In genomic region chr14:22378181-22378580, GRCh38 we compare ENCODE assay signal across 36 cellular contexts.
"Had no signal": no experiment of that assay in that cellular context is flagged by ENCODE, and none has a peak within 500 bp of the region (broad histone marks: within the 10 kb centered on the region; RNA-seq: fewer than 3 reads in every experiment).

No MANE protein-coding gene starts in this region.

- H3K36me3 ChIP-seq: ascending aorta, breast epithelium, cardiac muscle cell, colonic mucosa, esophagus muscularis mucosa, gastrocnemius medialis, heart right ventricle, WERI-Rb-1 had no signal

- H3K4me1 Mint-ChIP-seq: activated CD4-positive, alpha-beta memory T cell treated with anti-CD3 and anti-CD28 coated beads, Interleukin-2, amount 10 ng/mL, durations not matched to agents 7 days and 5 days; activated CD4-positive, alpha-beta T cell treated with anti-CD3 and anti-CD28 coated beads, Interleukin-2, amount 10 ng/mL, durations not matched to agents 7 days and 5 days; activated naive CD4-positive, alpha-beta T cell treated with anti-CD3 and anti-CD28 coated beads, Interleukin-2, amount 10 ng/mL, durations not matched to agents 7 days and 5 days; activated naive CD8-positive, alpha-beta T cell treated with anti-CD3 and anti-CD28 coated beads, Interleukin-2, amount 10 ng/mL, durations not matched to agents 7 days and 5 days; T-helper 17 cell had no signal

- H3K4me2 ChIP-seq: hepatocyte had no signal

- H3K27ac Mint-ChIP-seq: activated CD4-positive, alpha-beta memory T cell treated with anti-CD3 and anti-CD28 coated beads, Interleukin-2, amount 10 ng/mL, durations not matched to agents 7 days and 5 days; activated CD4-positive, alpha-beta T cell treated with anti-CD3 and anti-CD28 coated beads, Interleukin-2, amount 10 ng/mL, durations not matched to agents 7 days and 5 days; activated naive CD4-positive, alpha-beta T cell treated with anti-CD3 and anti-CD28 coated beads, Interleukin-2, amount 10 ng/mL, durations not matched to agents 7 days and 5 days; activated naive CD4-positive, alpha-beta T cell treated with anti-CD3 and anti-CD28 coated beads, Interleukin-2, amount 50 U/mL, for 72 hours; activated naive CD8-positive, alpha-beta T cell treated with anti-CD3 and anti-CD28 coated beads, Interleukin-2, amount 10 ng/mL, durations not matched to agents 7 days and 5 days; activated T-cell treated with anti-CD3 and anti-CD28 coated beads, Interleukin-2, amount 50 U/mL, for 24 hours; activated T-cell treated with anti-CD3 and anti-CD28 coated beads, Interleukin-2, amount 50 U/mL, for 72 hours; brain; dendritic cell treated with granulocyte-macrophage colony-stimulating factor and Interleukin-4, amounts not matched to agents 40 ng/mL and 50 ng/mL, for 4 days; T-helper 17 cell; T-helper 2 cell treated with Interferon-gamma antibody and Interleukin-4, amounts not matched to agents 5 μg/mL and 100 μg/mL, for 36 hours had no signal

- H3K27me3 Mint-ChIP-seq: activated CD4-positive, alpha-beta memory T cell treated with anti-CD3 and anti-CD28 coated beads, Interleukin-2, amount 10 ng/mL, durations not matched to agents 7 days and 5 days; activated CD4-positive, alpha-beta T cell treated with anti-CD3 and anti-CD28 coated beads, Interleukin-2, amount 10 ng/mL, durations not matched to agents 7 days and 5 days; activated naive CD4-positive, alpha-beta T cell treated with anti-CD3 and anti-CD28 coated beads, Interleukin-2, amount 10 ng/mL, durations not matched to agents 7 days and 5 days; activated naive CD8-positive, alpha-beta T cell treated with anti-CD3 and anti-CD28 coated beads, Interleukin-2, amount 10 ng/mL, durations not matched to agents 7 days and 5 days; activated T-cell treated with anti-CD3 and anti-CD28 coated beads, Interleukin-2, amount 50 U/mL, for 24 hours; dendritic cell treated with granulocyte-macrophage colony-stimulating factor and Interleukin-4, amounts not matched to agents 40 ng/mL and 50 ng/mL, for 4 days; T-helper 17 cell had no signal

- H3K4me1 ChIP-seq: breast epithelium, colonic mucosa, foreskin keratinocyte, gastrocnemius medialis had no signal

- H3K79me2 ChIP-seq: hepatocyte had no signal

- DNase-seq: activated CD4-positive, alpha-beta memory T cell treated with anti-CD3 and anti-CD28 coated beads, Interleukin-2, amount 10 ng/mL, durations not matched to agents 7 days and 5 days; activated CD4-positive, alpha-beta T cell treated with anti-CD3 and anti-CD28 coated beads for 4 hours; activated CD4-positive, alpha-beta T cell treated with anti-CD3 and anti-CD28 coated beads, Interleukin-2, amount 10 ng/mL, durations not matched to agents 7 days and 5 days; activated CD4-positive, alpha-beta T cell treated with anti-CD3 and anti-CD28 coated beads, Interleukin-2, amount 50 U/mL, for 4 hours; activated CD4-positive, CD25-positive, alpha-beta regulatory T cell; activated CD4-positive, CD25-positive, alpha-beta regulatory T cell treated with anti-CD3 and anti-CD28 coated beads, Interleukin-2, amount 50 U/mL, for 72 hours; activated CD8-positive, alpha-beta memory T cell treated with anti-CD3 and anti-CD28 coated beads, Interleukin-2, amount 50 U/mL, for 48 hours; activated gamma-delta T cell; activated naive CD4-positive, alpha-beta T cell; activated naive CD4-positive, alpha-beta T cell treated with anti-CD3 and anti-CD28 coated beads, Interleukin-2, amount 10 ng/mL, durations not matched to agents 7 days and 5 days; activated naive CD8-positive, alpha-beta T cell treated with anti-CD3 and anti-CD28 coated beads, Interleukin-2, amount 10 ng/mL, durations not matched to agents 7 days and 5 days; activated T-cell treated with anti-CD3 and anti-CD28 coated beads for 4 hours; activated T-cell treated with anti-CD3 and anti-CD28 coated beads, Interleukin-2, amount 50 U/mL, for 24 hours; activated T-cell treated with anti-CD3 and anti-CD28 coated beads, Interleukin-2, amount 50 U/mL, for 72 hours; central memory CD4-positive, alpha-beta T cell; cerebellar nuclear complex; colonic mucosa; dorsolateral prefrontal cortex; effector memory CD4-positive, alpha-beta T cell; erythroblast; foreskin keratinocyte; gastrocnemius medialis; glutamatergic neuron; heart right ventricle; T-helper 17 cell; T1000; WERI-Rb-1 had no signal

- H3K9me3 Mint-ChIP-seq: activated CD4-positive, alpha-beta memory T cell treated with anti-CD3 and anti-CD28 coated beads, Interleukin-2, amount 10 ng/mL, durations not matched to agents 7 days and 5 days; activated CD4-positive, alpha-beta T cell treated with anti-CD3 and anti-CD28 coated beads, Interleukin-2, amount 10 ng/mL, durations not matched to agents 7 days and 5 days; activated naive CD4-positive, alpha-beta T cell treated with anti-CD3 and anti-CD28 coated beads, Interleukin-2, amount 10 ng/mL, durations not matched to agents 7 days and 5 days; activated naive CD4-positive, alpha-beta T cell treated with anti-CD3 and anti-CD28 coated beads, Interleukin-2, amount 50 U/mL, for 72 hours; activated naive CD8-positive, alpha-beta T cell treated with anti-CD3 and anti-CD28 coated beads, Interleukin-2, amount 10 ng/mL, durations not matched to agents 7 days and 5 days; activated T-cell treated with anti-CD3 and anti-CD28 coated beads, Interleukin-2, amount 50 U/mL, for 24 hours; activated T-cell treated with anti-CD3 and anti-CD28 coated beads, Interleukin-2, amount 50 U/mL, for 72 hours; brain; dendritic cell treated with granulocyte-macrophage colony-stimulating factor and Interleukin-4, amounts not matched to agents 40 ng/mL and 50 ng/mL, for 4 days; T-helper 2 cell treated with Interferon-gamma antibody and Interleukin-4, amounts not matched to agents 5 μg/mL and 100 μg/mL, for 36 hours had no signal

- H3K27ac ChIP-seq: ascending aorta, breast epithelium, cardiac muscle cell, colonic mucosa, dorsolateral prefrontal cortex, esophagus muscularis mucosa, foreskin keratinocyte, gastrocnemius medialis, heart right ventricle, hepatocyte, WERI-Rb-1 had no signal

- H2AFZ ChIP-seq: hepatocyte had no signal

- H3K36me3 Mint-ChIP-seq: activated naive CD4-positive, alpha-beta T cell treated with anti-CD3 and anti-CD28 coated beads, Interleukin-2, amount 10 ng/mL, durations not matched to agents 7 days and 5 days; activated naive CD4-positive, alpha-beta T cell treated with anti-CD3 and anti-CD28 coated beads, Interleukin-2, amount 50 U/mL, for 72 hours; activated naive CD8-positive, alpha-beta T cell treated with anti-CD3 and anti-CD28 coated beads, Interleukin-2, amount 10 ng/mL, durations not matched to agents 7 days and 5 days; brain had no signal

- ATAC-seq: activated naive CD4-positive, alpha-beta T cell treated with anti-CD3 and anti-CD28 coated beads, Interleukin-2, amount 50 U/mL, for 72 hours; activated T-cell treated with anti-CD3 and anti-CD28 coated beads, Interleukin-2, amount 50 U/mL, for 72 hours; foreskin keratinocyte; gastrocnemius medialis; heart right ventricle; T-helper 17 cell had no signal

- H3K27me3 ChIP-seq: ascending aorta, breast epithelium, cardiac muscle cell, colonic mucosa, esophagus muscularis mucosa, gastrocnemius medialis, hepatocyte had no signal

- H3K9me3 ChIP-seq: ascending aorta, breast epithelium, colonic mucosa, esophagus muscularis mucosa, gastrocnemius medialis, heart right ventricle had no signal

- H3K4me3 ChIP-seq: ascending aorta, breast epithelium, cardiac muscle cell, colonic mucosa, dorsolateral prefrontal cortex, esophagus muscularis mucosa, gastrocnemius medialis, heart right ventricle, hepatocyte had no signal

- H3K4me3 Mint-ChIP-seq: activated CD4-positive, alpha-beta memory T cell treated with anti-CD3 and anti-CD28 coated beads, Interleukin-2, amount 10 ng/mL, durations not matched to agents 7 days and 5 days; activated CD4-positive, alpha-beta T cell treated with anti-CD3 and anti-CD28 coated beads, Interleukin-2, amount 10 ng/mL, durations not matched to agents 7 days and 5 days; activated naive CD4-positive, alpha-beta T cell treated with anti-CD3 and anti-CD28 coated beads, Interleukin-2, amount 10 ng/mL, durations not matched to agents 7 days and 5 days; activated naive CD8-positive, alpha-beta T cell treated with anti-CD3 and anti-CD28 coated beads, Interleukin-2, amount 10 ng/mL, durations not matched to agents 7 days and 5 days; activated T-cell treated with anti-CD3 and anti-CD28 coated beads, Interleukin-2, amount 50 U/mL, for 24 hours; activated T-cell treated with anti-CD3 and anti-CD28 coated beads, Interleukin-2, amount 50 U/mL, for 72 hours; brain; dendritic cell treated with granulocyte-macrophage colony-stimulating factor and Interleukin-4, amounts not matched to agents 40 ng/mL and 50 ng/mL, for 4 days; T-helper 17 cell; T-helper 2 cell treated with Interferon-gamma antibody and Interleukin-4, amounts not matched to agents 5 μg/mL and 100 μg/mL, for 36 hours had no signal
